In genomic region chr1:42923367-42924248, GRCh38 we compare ENCODE assay signal across 8 cellular contexts. TPM values are rescaled to one million over a fixed set of nuclear protein-coding genes. Genes with fewer than 3 reads are reported as not detected.
DNase-seq lines count a peak whose midpoint lies in the region; ATAC-seq lines count a peak whose summit lies in the region.

No MANE protein-coding gene starts in this region.

- H3K9me3 ChIP-seq in iPS-15b (ENCODE audit: control insufficient read depth, insufficient read depth, low read length): no peaks in the 10 kb centered on the region

- peaks cover 35% of the 10 kb centered on the region for H3K36me3 Mint-ChIP-seq in activated CD4-positive, alpha-beta T cell treated with anti-CD3 and anti-CD28 coated beads, Interleukin-2, amount 10 ng/mL, durations not matched to agents 7 days and 5 days (ENCODE audit: low read depth)
- H3K36me3 Mint-ChIP-seq in activated naive CD4-positive, alpha-beta T cell treated with anti-CD3 and anti-CD28 coated beads, Interleukin-2, amount 50 U/mL, for 72 hours: peaks cover 9 to 17% of the 10 kb centered on the region in 2 donors

- H3K27me3 Mint-ChIP-seq in activated CD4-positive, alpha-beta T cell treated with anti-CD3 and anti-CD28 coated beads, Interleukin-2, amount 10 ng/mL, durations not matched to agents 7 days and 5 days: no peaks in the 10 kb centered on the region

- H3K27ac Mint-ChIP-seq in activated CD4-positive, alpha-beta T cell treated with anti-CD3 and anti-CD28 coated beads, Interleukin-2, amount 10 ng/mL, durations not matched to agents 7 days and 5 days: peak overlapping the region; percentile 96
- peak overlapping the region; percentile 90 to 97 for H3K27ac Mint-ChIP-seq in activated naive CD4-positive, alpha-beta T cell treated with anti-CD3 and anti-CD28 coated beads, Interleukin-2, amount 50 U/mL, for 72 hours

- ATAC-seq in activated naive CD4-positive, alpha-beta T cell treated with anti-CD3 and anti-CD28 coated beads, Interleukin-2, amount 50 U/mL, for 72 hours: peak in 1 of 2 donors; percentile 0

- peaks cover 49% of the 10 kb centered on the region for H3K4me1 Mint-ChIP-seq in activated CD4-positive, alpha-beta T cell treated with anti-CD3 and anti-CD28 coated beads, Interleukin-2, amount 10 ng/mL, durations not matched to agents 7 days and 5 days

- POLR2A ChIA-PET in activated CD4-positive, alpha-beta T cell treated with anti-CD3 and anti-CD28 coated beads, Interleukin-2, amount 10 ng/mL, durations not matched to agents 7 days and 5 days (lab: Charles Lee): interaction anchor here (0.7 to 1.8 kb wide), 3 partner anchors 29 to 150 kb away, joined by 3 to 4 read pairs (median 3); no protein-coding TSS in a partner anchor

- H3K4me1 ChIP-seq in iPS-15b (ENCODE audit: control insufficient read depth, insufficient read depth, low read length): peaks cover 7% of the 10 kb centered on the region

- peak overlapping the region; percentile 87 for H3K4me3 Mint-ChIP-seq in activated CD4-positive, alpha-beta T cell treated with anti-CD3 and anti-CD28 coated beads, Interleukin-2, amount 10 ng/mL, durations not matched to agents 7 days and 5 days

- peak overlapping the region; percentile 1 for H3K9ac ChIP-seq in iPS-15b (ENCODE audit: low read depth, low read length)

- no peaks in the 10 kb centered on the region for H3K9me3 Mint-ChIP-seq in activated CD4-positive, alpha-beta T cell treated with anti-CD3 and anti-CD28 coated beads, Interleukin-2, amount 10 ng/mL, durations not matched to agents 7 days and 5 days
- H3K9me3 Mint-ChIP-seq in activated naive CD4-positive, alpha-beta T cell treated with anti-CD3 and anti-CD28 coated beads, Interleukin-2, amount 50 U/mL, for 72 hours: no peaks in the 10 kb centered on the region

- CTCF ChIA-PET in activated CD4-positive, alpha-beta T cell treated with anti-CD3 and anti-CD28 coated beads, Interleukin-2, amount 10 ng/mL, durations not matched to agents 7 days and 5 days (lab: Charles Lee): interaction anchor here (0.7 to 5.1 kb wide), 22 partner anchors 9 to 168 kb away, joined by 3 to 47 read pairs (median 4); no protein-coding TSS in a partner anchor

- no peaks in the 10 kb centered on the region for H3K27me3 ChIP-seq in iPS-15b (ENCODE audit: control insufficient read depth, insufficient read depth, low read length)

- DNase-seq in activated CD4-positive, alpha-beta T cell treated with anti-CD3 and anti-CD28 coated beads, Interleukin-2, amount 10 ng/mL, durations not matched to agents 7 days and 5 days: no peak
- no peak for DNase-seq in activated CD4-positive, alpha-beta T cell treated with anti-CD3 and anti-CD28 coated beads, Interleukin-2, amount 50 U/mL, for 48 hours
- DNase-seq in activated naive CD4-positive, alpha-beta T cell treated with anti-CD3 and anti-CD28 coated beads, Interleukin-2, amount 50 U/mL, for 72 hours (ENCODE audit: low spot score in 2 of 2): no peak
- DNase-seq in stimulated activated naive CD4-positive, alpha-beta T cell treated with Interleukin-2 at 50 U/mL for 16 hours (lab: John Stamatoyannopoulos, UW): peak; percentile 41
- DNase-seq in T-helper 9 cell (no peak), NCI-H128 (lab: John Stamatoyannopoulos, UW; ENCODE audit: unreplicated experiment) (no peak), GDM1 (lab: John Stamatoyannopoulos, UW) (no peak)

- peaks cover 23% of the 10 kb centered on the region for H3K36me3 ChIP-seq in iPS-15b (ENCODE audit: control insufficient read depth, insufficient read depth, low read length)

- peak overlapping the region; percentile 84 for H3K4me3 ChIP-seq in iPS-15b (ENCODE audit: low read depth, low read length)

RNA-seq across cellular contexts. Expression of gene SLC2A1, which starts 35.1 kb away (rescaled TPM):
- total RNA-seq in activated CD4-positive, alpha-beta T cell treated with anti-CD3 and anti-CD28 coated beads, Interleukin-2, amount 10 ng/mL, durations not matched to agents 7 days and 5 days: 100 to 1,000 TPM in 1 of 2 experiments, 10 to 100 TPM in 1; 98.0 to 109 TPM
- total RNA-seq in activated naive CD4-positive, alpha-beta T cell treated with anti-CD3 and anti-CD28 coated beads, Interleukin-2, amount 50 U/mL, for 72 hours: 100 to 1,000 TPM in 1 of 2 donors, 10 to 100 TPM in 1; 39.9 to 121 TPM
